ENCODE assay signal across 27 cellular contexts in the genomic region with DNA sequence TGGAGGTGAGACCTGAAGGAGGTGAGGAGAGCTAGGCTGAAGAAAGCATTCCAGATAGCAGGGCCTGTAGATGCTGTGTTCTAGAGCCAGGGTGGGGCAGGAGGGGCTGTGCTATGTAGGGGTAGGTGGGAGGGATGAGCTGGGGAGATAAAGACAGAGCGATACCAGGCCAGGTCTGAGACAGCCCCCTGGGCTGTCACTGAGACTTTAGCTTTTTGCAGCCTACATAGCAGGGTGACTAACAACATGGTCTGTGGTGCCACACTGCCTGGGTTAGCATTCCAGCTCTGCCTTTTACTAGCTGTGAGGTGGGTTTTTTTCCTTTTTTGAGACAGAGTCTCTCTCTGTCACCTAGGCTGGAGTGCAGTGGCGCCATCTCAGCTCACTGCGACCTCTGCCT.
"Had no signal": no experiment of that assay in that cellular context is flagged by ENCODE, and none has a peak within 500 bp of the region (broad histone marks: within the 10 kb centered on the region; RNA-seq: fewer than 3 reads in every experiment).

No MANE protein-coding gene starts in this region.

- DNase-seq: dorsolateral prefrontal cortex; effector CD4-positive, alpha-beta T cell; foreskin fibroblast; gastrocnemius medialis; heart right ventricle; hippocampal formation; left cardiac atrium; left lung; mesenchymal stem cell; naive thymus-derived CD4-positive, alpha-beta T cell; right lobe of liver; small intestine; stimulated activated CD4-positive, alpha-beta T cell treated with anti-CD3 and anti-CD28 coated beads, Interleukin-15, amount 100 ng/mL, for 24 hours; stimulated activated CD4-positive, alpha-beta T cell treated with anti-CD3 and anti-CD28 coated beads, Interleukin-2, amount 100 ng/mL, for 48 hours; stimulated activated naive CD4-positive, alpha-beta T cell treated with Interleukin-2 at 50 U/mL for 16 hours; stomach; thyroid gland; trophoblast cell had no signal

- ATAC-seq: esophagus mucosa; gastrocnemius medialis; heart right ventricle; left cardiac atrium; left lung; naive thymus-derived CD4-positive, alpha-beta T cell; right lobe of liver had no signal

- H3K27me3 Mint-ChIP-seq: naive thymus-derived CD4-positive, alpha-beta T cell; progenitor cell of endocrine pancreas had no signal

- H3K9me3 Mint-ChIP-seq: mesothelial cell of epicardium; naive thymus-derived CD4-positive, alpha-beta T cell; nephron; neural progenitor cell had no signal

- H3K9me3 ChIP-seq: gastrocnemius medialis, heart right ventricle, left lung, right lobe of liver, stomach, thyroid gland, vagina had no signal

- H3K4me1 Mint-ChIP-seq: mesothelial cell of epicardium, nephron had no signal

- H3K36me3 ChIP-seq: neural progenitor cell had no signal

- H3K27ac ChIP-seq: epithelial cell of prostate, gastrocnemius medialis, heart right ventricle, left lung, neural progenitor cell, parathyroid adenoma, right lobe of liver, stomach, thyroid gland, vagina had no signal

- H3K4me2 ChIP-seq: neural progenitor cell had no signal

- H3K27me3 ChIP-seq: dorsolateral prefrontal cortex, gastrocnemius medialis, heart right ventricle, left lung, neural progenitor cell, right lobe of liver, stomach, thyroid gland, vagina had no signal

- H3K4me3 Mint-ChIP-seq: mesothelial cell of epicardium; naive thymus-derived CD4-positive, alpha-beta T cell; nephron; neural progenitor cell had no signal

- H3K27ac Mint-ChIP-seq: mesothelial cell of epicardium, nephron, neural progenitor cell, progenitor cell of endocrine pancreas had no signal

- H3K4me3 ChIP-seq: dorsolateral prefrontal cortex, gastrocnemius medialis, heart right ventricle, left lung, neural progenitor cell, right lobe of liver, stomach, thyroid gland, vagina had no signal

- FAIRE-seq: islet of Langerhans, small intestine had no signal

- H3K4me1 ChIP-seq: gastrocnemius medialis, heart right ventricle, left lung, neural progenitor cell, parathyroid adenoma, right lobe of liver, stomach, thyroid gland, vagina had no signal
